In the genomic region with DNA sequence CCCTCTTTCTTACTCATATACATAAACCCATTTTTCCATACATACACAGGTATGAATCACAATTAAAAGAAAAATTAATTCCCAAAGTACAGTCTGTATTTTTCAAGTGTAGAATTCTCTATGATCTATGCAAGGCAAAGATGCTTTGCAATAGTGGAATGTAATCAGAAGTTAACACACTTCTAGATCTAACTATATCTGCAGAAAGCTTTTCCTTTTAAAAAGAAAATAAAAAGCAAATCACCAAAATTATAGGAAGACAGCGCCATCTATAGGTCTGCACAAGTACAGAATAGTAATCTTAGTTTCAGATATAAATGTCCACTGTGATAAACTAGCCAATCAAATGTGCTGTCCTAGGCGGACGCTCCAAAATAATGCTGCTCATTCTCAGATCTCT, we compare ENCODE assay signal across 8 cellular contexts. TPM values are rescaled to one million over a fixed set of nuclear protein-coding genes. Genes with fewer than 3 reads are reported as not detected.
DNase-seq lines count a peak whose midpoint lies in the region; ATAC-seq, FAIRE-seq and TF ChIP-seq lines count a peak whose summit lies in the region.

No MANE protein-coding gene starts in this region.

- H3K9me3 Mint-ChIP-seq in immature natural killer cell, result peaks cover 9 to 29% (median 16%) of the 10 kb centered on the region in 6 donors

- H3K4me1 ChIP-seq in pancreas, result no peaks in the 10 kb centered on the region

- H3K27me3 ChIP-seq in dorsolateral prefrontal cortex (no peaks in the 10 kb centered on the region), pancreas (no peaks in the 10 kb centered on the region)

- intact Hi-C loops in dorsolateral prefrontal cortex (cut with DNase I), result loop anchor here in 1 of 2 donors (10.0 kb wide), 1 partner anchor 126 kb away; no protein-coding TSS in a partner anchor
- intact Hi-C loops in pancreas (cut with DNase I), result no loop called here

- H3K27ac Mint-ChIP-seq in immature natural killer cell, result no peak overlapping the region

- H3K4me3 Mint-ChIP-seq in immature natural killer cell, result no peak overlapping the region

- no peaks in the 10 kb centered on the region for H3K4me1 Mint-ChIP-seq in immature natural killer cell

- 0 to 1% methylated on average over 3 of the region's 3 CpGs for WGBS in pancreas, 2 donors

- ATAC-seq in pancreas, result peak; percentile 53 to 90 (median 82)
- ATAC-seq in HG02798 (IDR thresholded peaks at IDR 0.05; ENCODE audit: poor library complexity, unreplicated experiment), result no peak

- no peaks in the 10 kb centered on the region for H3K36me3 ChIP-seq in pancreas

- H3K27ac ChIP-seq in dorsolateral prefrontal cortex, result no peak overlapping the region
- H3K27ac ChIP-seq in pancreas, result no peak overlapping the region

- no peaks in the 10 kb centered on the region for H3K9me3 ChIP-seq in pancreas

- no peaks in the 10 kb centered on the region for H3K27me3 Mint-ChIP-seq in immature natural killer cell (ENCODE audit: low read depth in 3 of 3)

- peaks cover 0 to 6% (median 0%) of the 10 kb centered on the region in 3 donors for H3K36me3 Mint-ChIP-seq in immature natural killer cell

- DNase-seq in DMS 273 (lab: John Stamatoyannopoulos, UW; ENCODE audit: unreplicated experiment) (peak; percentile 71), HuH-7 (ENCODE audit: low spot score) (peak; percentile 9), NOMO-1 treated with DMSO at 0.1 percent for 48 hours (lab: John Stamatoyannopoulos, UW; ENCODE audit: unreplicated experiment) (peak; percentile 59), dorsolateral prefrontal cortex (no peak), pancreas (no peak), immature natural killer cell (no peak), islet precursor cell (no peak)

- peak; percentile 5 for FAIRE-seq in pancreas (lab: Jason Lieb, UNC)

- H3K4me3 ChIP-seq in dorsolateral prefrontal cortex (no peak overlapping the region), pancreas (no peak overlapping the region)

- TF ChIP-seq CTCF in dorsolateral prefrontal cortex (IDR thresholded peaks at IDR 0.05 in 54 of 56, conservative IDR thresholded peaks at IDR 0.05 in 2 of 56; ENCODE audit: low read depth in 1 of 56, partially characterized antibody in 56 of 56), result peak; percentile 65 to 94 (median 83)
- TF ChIP-seq CTCF in pancreas (IDR thresholded peaks at IDR 0.05), result peak; percentile 39 to 63 (median 50)

RNA-seq across cellular contexts. Expression of gene SLC25A21, which starts 22.0 kb away (rescaled TPM):
- 1 to 10 TPM in 21 of 120 experiments, under 1 TPM in 64, not detected in 35; 0.16 to 2.6 (median 0.75) TPM for total RNA-seq in dorsolateral prefrontal cortex
- total RNA-seq in pancreas, result under 1 TPM; 0.37 to 0.92 (median 0.79) TPM
- under 1 TPM; 0.42 to 0.46 TPM for polyA plus RNA-seq in pancreas
- not detected for polyA plus RNA-seq in immature natural killer cell

RNA-seq across cellular contexts. Expression of gene MIPOL1, which starts 47.3 kb away (rescaled TPM):
- 10 to 100 TPM; 16.3 to 37.8 (median 24.5) TPM for total RNA-seq in dorsolateral prefrontal cortex
- 1 to 10 TPM; 4.8 to 9.0 (median 7.8) TPM for total RNA-seq in pancreas
- polyA plus RNA-seq in pancreas, result 1 to 10 TPM; 2.4 to 2.5 TPM
- not detected for polyA plus RNA-seq in immature natural killer cell

Comparison
In these comparisons a context has a peak if more than half of its experiments do, and no peak if none do; other contexts are left out.
1. DNase-seq: peak in DMS 273 (single experiment), HuH-7 (single experiment) and NOMO-1 treated with DMSO at 0.1 percent for 48 hours (single experiment); none in dorsolateral prefrontal cortex (0 of 10), pancreas (0 of 6), immature natural killer cell (0 of 3) and islet precursor cell (single experiment).